In genomic region chr9:93710370-93710723, GRCh38 we compare ENCODE assay signal across 21 cellular contexts.
"Had no signal": no experiment of that assay in that cellular context is flagged by ENCODE, and none has a peak within 500 bp of the region (broad histone marks: within the 10 kb centered on the region; RNA-seq: fewer than 3 reads in every experiment).

No MANE protein-coding gene starts in this region.

- H3K27me3 ChIP-seq: SJCRH30 had no signal

- H3K27ac ChIP-seq: SJCRH30 had no signal

- H3K4me3 ChIP-seq: SJCRH30 had no signal

- H3K9me3 ChIP-seq: SJCRH30 had no signal

- FAIRE-seq: RCC 7860 had no signal

- DNase-seq: KBM-7, MV-4-11, NCI-H1048, NCI-H1105 treated with DMSO at 0.1 percent for 48 hours, NCI-H1417 treated with DMSO at 0.1 percent for 48 hours, NCI-H146, NCI-H1694 treated with DMSO at 0.1 percent for 48 hours, NCI-H2029, NCI-H2081 treated with DMSO at 0.1 percent for 48 hours, NCI-H2171, NCI-H226, NCI-H446, NCI-H510A, NCI-H524 treated with DMSO at 0.1 percent for 48 hours, NCI-H69, NCI-H774, RPMI8226, SHP77 had no signal

- ATAC-seq: SK-N-SH treated with all-trans-retinoic acid at 6 μM for 48 hours had no signal

- H3K36me3 ChIP-seq: SJCRH30 had no signal

- H3K4me1 ChIP-seq: SJCRH30 had no signal
